ENCODE assay signal across 20 cellular contexts in the genomic region with DNA sequence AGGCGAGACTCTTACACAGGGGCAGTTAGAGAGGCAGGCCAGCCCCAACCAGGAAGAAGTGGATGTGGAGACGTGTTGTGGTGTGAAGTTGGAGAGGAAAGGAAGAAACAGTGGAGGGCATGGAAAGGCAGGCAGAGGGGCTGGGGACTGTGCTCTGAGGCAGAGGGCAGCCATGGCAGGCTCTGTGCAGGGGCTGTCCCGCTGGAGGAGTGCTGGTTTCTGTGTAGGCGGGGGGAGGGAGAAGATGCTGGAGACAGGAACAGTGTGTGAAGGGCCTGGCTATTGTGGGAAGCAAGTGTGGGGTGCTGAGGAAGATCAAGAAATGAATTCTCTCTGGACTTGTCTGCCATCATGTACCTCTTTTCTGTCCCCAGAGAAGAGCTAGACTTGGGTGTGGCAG. TPM values are rescaled to one million over a fixed set of nuclear protein-coding genes. Genes with fewer than 3 reads are reported as not detected.
A peak's percentile ranks its signal among the peaks of the same experiment; 100 is the strongest.
DNase-seq lines count a peak whose midpoint lies in the region; ATAC-seq, FAIRE-seq and TF ChIP-seq lines count a peak whose summit lies in the region.
"Had no signal": no experiment of that assay in that cellular context is flagged by ENCODE, and none has a peak within 500 bp of the region (broad histone marks: within the 10 kb centered on the region; RNA-seq: fewer than 3 reads in every experiment).

No MANE protein-coding gene starts in this region.

- H3K9ac ChIP-seq in trophoblast cell (ENCODE audit: low read length) (no peak overlapping the region), GM23248 (no peak overlapping the region)

- H3K9me3 Mint-ChIP-seq in activated CD4-positive, alpha-beta T cell treated with anti-CD3 and anti-CD28 coated beads, Interleukin-2, amount 10 ng/mL, durations not matched to agents 7 days and 5 days = no peaks in the 10 kb centered on the region
- no peaks in the 10 kb centered on the region for H3K9me3 Mint-ChIP-seq in central memory CD8-positive, alpha-beta T cell
- H3K9me3 Mint-ChIP-seq: dendritic cell treated with granulocyte-macrophage colony-stimulating factor and Interleukin-4, amounts not matched to agents 40 ng/mL and 50 ng/mL, for 4 days; mesothelial cell of epicardium had no signal

- H3F3A ChIP-seq in GM23248 (ENCODE audit: insufficient read depth) = no peaks in the 10 kb centered on the region

- H2AK5ac ChIP-seq in trophoblast cell (ENCODE audit: low read length) = no peak overlapping the region

- H2BK5ac ChIP-seq in trophoblast cell (ENCODE audit: low read depth, low read length, poor library complexity) = no peak overlapping the region

- peak overlapping the region; percentile 27 for H3K27ac Mint-ChIP-seq in activated CD4-positive, alpha-beta T cell treated with anti-CD3 and anti-CD28 coated beads, Interleukin-2, amount 10 ng/mL, durations not matched to agents 7 days and 5 days
- peak overlapping the region; percentile 81 for H3K27ac Mint-ChIP-seq in central memory CD8-positive, alpha-beta T cell (ENCODE audit: low read depth)
- H3K27ac Mint-ChIP-seq: dendritic cell treated with granulocyte-macrophage colony-stimulating factor and Interleukin-4, amounts not matched to agents 40 ng/mL and 50 ng/mL, for 4 days; mesothelial cell of epicardium had no signal

- CTCF ChIA-PET in activated CD4-positive, alpha-beta T cell treated with anti-CD3 and anti-CD28 coated beads, Interleukin-2, amount 10 ng/mL, durations not matched to agents 7 days and 5 days (lab: Charles Lee) = interaction anchor here (0.9 kb wide), 1 partner anchor 17 kb away, joined by 3 read pairs; no protein-coding TSS in a partner anchor

- H3K4me1 Mint-ChIP-seq in activated CD4-positive, alpha-beta T cell treated with anti-CD3 and anti-CD28 coated beads, Interleukin-2, amount 10 ng/mL, durations not matched to agents 7 days and 5 days = peaks cover 29% of the 10 kb centered on the region
- peaks cover 17% of the 10 kb centered on the region for H3K4me1 Mint-ChIP-seq in central memory CD8-positive, alpha-beta T cell
- H3K4me1 Mint-ChIP-seq: mesothelial cell of epicardium had no signal

- H3K14ac ChIP-seq in trophoblast cell (ENCODE audit: low read length) = no peak overlapping the region

- no peak for TF ChIP-seq CTCF in RWPE2 (IDR thresholded peaks at IDR 0.05; ENCODE audit: poor library complexity, severe bottlenecking)

- no peak overlapping the region for H3K4me3 ChIP-seq in RWPE2 (ENCODE audit: severe bottlenecking)
- no peak overlapping the region for H3K4me3 ChIP-seq in trophoblast cell (ENCODE audit: low read depth, low read length)
- no peak overlapping the region for H3K4me3 ChIP-seq in GM23248
- H3K4me3 ChIP-seq: heart left ventricle, PC-9 had no signal

- H2BK120ac ChIP-seq in trophoblast cell (ENCODE audit: insufficient read depth, low read length, poor library complexity) = no peak overlapping the region

- ATAC-seq in RWPE2 (ENCODE audit: low read depth) = no peak
- ATAC-seq in central memory CD8-positive, alpha-beta T cell (replicated peaks; ENCODE audit: extremely low read depth, poor library complexity, severe bottlenecking) = no peak
- ATAC-seq: heart left ventricle had no signal

- H3K27me3 Mint-ChIP-seq in activated CD4-positive, alpha-beta T cell treated with anti-CD3 and anti-CD28 coated beads, Interleukin-2, amount 10 ng/mL, durations not matched to agents 7 days and 5 days = no peaks in the 10 kb centered on the region
- no peaks in the 10 kb centered on the region for H3K27me3 Mint-ChIP-seq in central memory CD8-positive, alpha-beta T cell
- H3K27me3 Mint-ChIP-seq: dendritic cell treated with granulocyte-macrophage colony-stimulating factor and Interleukin-4, amounts not matched to agents 40 ng/mL and 50 ng/mL, for 4 days had no signal

- H3K18ac ChIP-seq in trophoblast cell (ENCODE audit: low read length) = no peak overlapping the region

- H2BK12ac ChIP-seq in trophoblast cell (ENCODE audit: low read length) = peak overlapping the region; percentile 1

- H3K9me3 ChIP-seq in RWPE2 (ENCODE audit: severe bottlenecking) (no peaks in the 10 kb centered on the region), trophoblast cell (ENCODE audit: insufficient read depth, low read depth, low read length) (no peaks in the 10 kb centered on the region), GM23248 (ENCODE audit: low read depth) (no peaks in the 10 kb centered on the region)
- H3K9me3 ChIP-seq: heart left ventricle had no signal

- peak overlapping the region; percentile 7 for H4K91ac ChIP-seq in trophoblast cell (ENCODE audit: low read depth, low read length)

- H3K27ac ChIP-seq in RWPE2 (ENCODE audit: poor library complexity, severe bottlenecking) (no peak overlapping the region), trophoblast cell (ENCODE audit: low read depth, low read length) (no peak overlapping the region), GM23248 (no peak overlapping the region)
- H3K27ac ChIP-seq: heart left ventricle, PC-9, WERI-Rb-1 had no signal

- H2AFZ ChIP-seq in trophoblast cell (ENCODE audit: insufficient read depth, low read length, poor library complexity) = no peak overlapping the region
- no peak overlapping the region for H2AFZ ChIP-seq in GM23248
- H2AFZ ChIP-seq: PC-9 had no signal

- peaks cover 19% of the 10 kb centered on the region for H3K36me3 Mint-ChIP-seq in activated CD4-positive, alpha-beta T cell treated with anti-CD3 and anti-CD28 coated beads, Interleukin-2, amount 10 ng/mL, durations not matched to agents 7 days and 5 days (ENCODE audit: low read depth)
- peaks cover 6% of the 10 kb centered on the region for H3K36me3 Mint-ChIP-seq in central memory CD8-positive, alpha-beta T cell (ENCODE audit: insufficient read depth)
- H3K36me3 Mint-ChIP-seq: mesothelial cell of epicardium had no signal

- DNase-seq in activated CD4-positive, alpha-beta T cell treated with anti-CD3 and anti-CD28 coated beads, Interleukin-2, amount 10 ng/mL, durations not matched to agents 7 days and 5 days = no peak
- DNase-seq in activated CD4-positive, alpha-beta T cell treated with anti-CD3 and anti-CD28 coated beads for 4 hours = no peak
- DNase-seq in RWPE2 (ENCODE audit: low spot score) = peak; percentile 54
- no peak for DNase-seq in central memory CD8-positive, alpha-beta T cell (ENCODE audit: low spot score in 2 of 2)
- no peak for DNase-seq in trophoblast cell
- DNase-seq in GM19239 (ENCODE audit: insufficient read length, low spot score) = no peak
- DNase-seq in GM23248 = no peak
- DNase-seq in H4 (ENCODE audit: low spot score) = no peak
- DNase-seq: activated T-cell treated with anti-CD3 and anti-CD28 coated beads, Interleukin-2, amount 50 U/mL, for 1 hour; EL; HCEC 1CT; heart left ventricle; kidney; NCI-H2081; NCI-H748 treated with DMSO at 0.1 percent for 48 hours; PC-9; stimulated activated CD4-positive, alpha-beta T cell treated with anti-CD3 and anti-CD28 coated beads, Interleukin-4, amount 100 ng/mL, for 4 hours; WERI-Rb-1 had no signal

- peaks cover 1% of the 10 kb centered on the region for H3K79me2 ChIP-seq in trophoblast cell (ENCODE audit: control insufficient read depth, insufficient read depth, low read length, poor library complexity)
- H3K79me2 ChIP-seq in GM23248 (ENCODE audit: insufficient read depth) = peaks cover 12% of the 10 kb centered on the region; the same call in 1 of the 2 replicates

- peaks cover 23% of the 10 kb centered on the region for H3K4me1 ChIP-seq in RWPE2 (ENCODE audit: insufficient read depth, poor library complexity, severe bottlenecking)
- peaks cover 12 to 32% of the 10 kb centered on the region in 2 experiments for H3K4me1 ChIP-seq in trophoblast cell (ENCODE audit: control insufficient read depth in 1 of 2, insufficient read depth in 2 of 2, low read length in 2 of 2)
- peaks cover 13% of the 10 kb centered on the region; the same call in 1 of the 2 replicates for H3K4me1 ChIP-seq in GM23248 (ENCODE audit: insufficient read depth)

- no CpG with 5 or more reads among the region's 4 CpGs for WGBS in trophoblast cell (ENCODE audit: extremely low coverage, insufficient coverage, insufficient read length)
- 67 to 70% methylated on average over 4 of the region's 4 CpGs for WGBS in GM23248 (ENCODE audit: low coverage in 1 of 2, low lambda C conversion rate in 2 of 2, missing lambda C conversion rate in 2 of 2), 2 experiments

- no peak overlapping the region for H3K4ac ChIP-seq in trophoblast cell (ENCODE audit: low read depth, low read length)

- H3K23ac ChIP-seq in trophoblast cell (ENCODE audit: low read length) = no peak overlapping the region

- peaks cover 40% of the 10 kb centered on the region for H3K36me3 ChIP-seq in RWPE2 (ENCODE audit: low read depth)
- peaks cover 2% of the 10 kb centered on the region in 2 experiments for H3K36me3 ChIP-seq in trophoblast cell (ENCODE audit: control insufficient read depth in 1 of 2, insufficient read depth in 2 of 2, low read length in 2 of 2)
- H3K36me3 ChIP-seq in GM23248 (ENCODE audit: low read depth) = no peaks in the 10 kb centered on the region

- H3K4me3 Mint-ChIP-seq in activated CD4-positive, alpha-beta T cell treated with anti-CD3 and anti-CD28 coated beads, Interleukin-2, amount 10 ng/mL, durations not matched to agents 7 days and 5 days = no peak overlapping the region
- no peak overlapping the region for H3K4me3 Mint-ChIP-seq in central memory CD8-positive, alpha-beta T cell
- H3K4me3 Mint-ChIP-seq: dendritic cell treated with granulocyte-macrophage colony-stimulating factor and Interleukin-4, amounts not matched to agents 40 ng/mL and 50 ng/mL, for 4 days; mesothelial cell of epicardium had no signal

- H3K4me2 ChIP-seq in trophoblast cell (ENCODE audit: low read length) = no peak overlapping the region
- no peak overlapping the region for H3K4me2 ChIP-seq in GM23248 (ENCODE audit: unreplicated experiment)
- H3K4me2 ChIP-seq: PC-9 had no signal

- H3K9me2 ChIP-seq in GM23248 (ENCODE audit: insufficient read depth) = no peaks in the 10 kb centered on the region

- H3K27me3 ChIP-seq in RWPE2 (ENCODE audit: insufficient read depth, poor library complexity, severe bottlenecking) (no peaks in the 10 kb centered on the region), trophoblast cell (ENCODE audit: insufficient read depth, low read length) (no peaks in the 10 kb centered on the region), GM23248 (replicated peaks; ENCODE audit: insufficient read depth) (no peaks in the 10 kb centered on the region)
- H3K27me3 ChIP-seq: heart left ventricle had no signal

- H4K20me1 ChIP-seq in GM23248 (ENCODE audit: insufficient read depth) = no peaks in the 10 kb centered on the region

- no peak overlapping the region for H4K12ac ChIP-seq in trophoblast cell (ENCODE audit: low read depth, low read length)

- POLR2A ChIA-PET in activated CD4-positive, alpha-beta T cell treated with anti-CD3 and anti-CD28 coated beads, Interleukin-2, amount 10 ng/mL, durations not matched to agents 7 days and 5 days (lab: Charles Lee) = no interaction called here

- FAIRE-seq in GM19239 (lab: Jason Lieb, UNC) = no peak
- FAIRE-seq: kidney had no signal

- in situ Hi-C loops in GM23248 (cut with MboI) = no loop called here

- no peak overlapping the region for H4K8ac ChIP-seq in trophoblast cell (ENCODE audit: low read depth, low read length)

- peaks cover 7% of the 10 kb centered on the region for H3K79me1 ChIP-seq in trophoblast cell (ENCODE audit: low read length)

RNA-seq across cellular contexts. Expression of gene SNAPC5, which starts 21.0 kb away (rescaled TPM):
- 10 to 100 TPM; 21.4 to 24.5 TPM for total RNA-seq in activated CD4-positive, alpha-beta T cell treated with anti-CD3 and anti-CD28 coated beads, Interleukin-2, amount 10 ng/mL, durations not matched to agents 7 days and 5 days
- 12.2 and 13.4 TPM in 2 replicates for polyA plus RNA-seq in trophoblast cell (2013)
- total RNA-seq in GM23248 (2014; rRNA removed; shearing (Covaris generic)) = 5.3 and 17.6 TPM in 2 replicates
- 22.0 and 23.2 TPM in 2 replicates for polyA plus RNA-seq in GM23248 (2016; fragmentation: Nextera tagmentation; extraction: Ambion mirVana)
- 55.8 and 70.0 TPM in 2 replicates for total RNA-seq in H4 (2014; rRNA removed; shearing (Covaris generic))

RNA-seq across cellular contexts. Expression of gene RPL4, which starts 28.1 kb away (rescaled TPM):
- 1,000 to 10,000 TPM; 2,398 to 2,621 TPM for total RNA-seq in activated CD4-positive, alpha-beta T cell treated with anti-CD3 and anti-CD28 coated beads, Interleukin-2, amount 10 ng/mL, durations not matched to agents 7 days and 5 days
- polyA plus RNA-seq in trophoblast cell (2013) = 2,018 and 2,074 TPM in 2 replicates
- 3,244 and 3,721 TPM in 2 replicates for total RNA-seq in GM23248 (2014; rRNA removed; shearing (Covaris generic))
- polyA plus RNA-seq in GM23248 (2016; fragmentation: Nextera tagmentation; extraction: Ambion mirVana) = 915 and 943 TPM in 2 replicates
- 5,755 and 6,049 TPM in 2 replicates for total RNA-seq in H4 (2014; rRNA removed; shearing (Covaris generic))

RNA-seq across cellular contexts. Expression of gene ZWILCH, which starts 28.6 kb away (rescaled TPM):
- 10 to 100 TPM; 28.0 to 28.3 TPM for total RNA-seq in activated CD4-positive, alpha-beta T cell treated with anti-CD3 and anti-CD28 coated beads, Interleukin-2, amount 10 ng/mL, durations not matched to agents 7 days and 5 days
- 15.2 and 15.5 TPM in 2 replicates for polyA plus RNA-seq in trophoblast cell (2013)
- total RNA-seq in GM23248 (2014; rRNA removed; shearing (Covaris generic)) = 20.6 and 31.5 TPM in 2 replicates
- 20.7 and 23.9 TPM in 2 replicates for polyA plus RNA-seq in GM23248 (2016; fragmentation: Nextera tagmentation; extraction: Ambion mirVana)
- 23.7 and 30.9 TPM in 2 replicates for total RNA-seq in H4 (2014; rRNA removed; shearing (Covaris generic))
